Comparison of ENCODE assay signal across 8 cellular contexts in genomic region chr14:90399541-90400444, GRCh38. TPM values are rescaled to one million over a fixed set of nuclear protein-coding genes. Genes with fewer than 3 reads are reported as not detected.
DNase-seq lines count a peak whose midpoint lies in the region; ATAC-seq and TF ChIP-seq lines count a peak whose summit lies in the region.

No MANE protein-coding gene starts in this region.

- TF ChIP-seq CTCF in body of pancreas (IDR thresholded peaks at IDR 0.05) = peak; percentile 94 to 100 (median 100)

- DNase-seq in A172 (ENCODE audit: low spot score) (peak; percentile 92), NCI-H2107 (lab: John Stamatoyannopoulos, UW) (peak; percentile 97), UCSD-AML1 (lab: John Stamatoyannopoulos, UW; ENCODE audit: unreplicated experiment) (peak; percentile 86), body of pancreas (peak; percentile 92 to 96 (median 94)), iPS-NIHi7 (ENCODE audit: extremely low spot score) (peak; percentile 91)

- H3K9me3 ChIP-seq in body of pancreas = no peaks in the 10 kb centered on the region
- no peaks in the 10 kb centered on the region for H3K9me3 ChIP-seq in skeletal muscle tissue (ENCODE audit: control insufficient read depth in 3 of 3, low read length in 3 of 3)

- H3K27ac ChIP-seq in body of pancreas (peak overlapping the region in 3 of 4 donors; percentile 87 to 92 (median 89)), skeletal muscle tissue (ENCODE audit: low read depth, low read length) (peak overlapping the region; percentile 73)

- H3K36me3 ChIP-seq in body of pancreas (replicated peaks in 1 of 2; ENCODE audit: insufficient read depth in 1 of 2, low read depth in 2 of 2) (peaks cover 25 to 30% of the 10 kb centered on the region in 2 donors), skeletal muscle tissue (ENCODE audit: control insufficient read depth in 3 of 3, insufficient read depth in 3 of 3, low read length in 3 of 3) (peaks cover 24 to 49% (median 44%) of the 10 kb centered on the region in 3 donors)

- H3K27me3 ChIP-seq in body of pancreas (no peaks in the 10 kb centered on the region), skeletal muscle tissue (ENCODE audit: control insufficient read depth in 3 of 3, insufficient read depth in 3 of 3, low read length in 3 of 3) (no peaks in the 10 kb centered on the region)

- peaks cover 26% of the 10 kb centered on the region for H3K4me1 ChIP-seq in body of pancreas
- peaks cover 44 to 64% (median 53%) of the 10 kb centered on the region in 3 donors for H3K4me1 ChIP-seq in skeletal muscle tissue (ENCODE audit: control insufficient read depth in 3 of 3, insufficient read depth in 3 of 3, low read length in 3 of 3)

- H3K4me3 ChIP-seq in body of pancreas = no peak overlapping the region
- H3K4me3 ChIP-seq in skeletal muscle tissue (ENCODE audit: low read length in 3 of 3) = peak overlapping the region; percentile 50 to 92 (median 79)

- peak in 1 of 3 donors; percentile 17 for TF ChIP-seq POLR2A in body of pancreas (IDR thresholded peaks at IDR 0.05)

- intact Hi-C loops in body of pancreas (cut with DNase I) = no loop called here

- 22 to 24% methylated on average over 14 of the region's 14 CpGs for WGBS in body of pancreas, 2 donors

- H3K9ac ChIP-seq in skeletal muscle tissue (ENCODE audit: low read depth in 1 of 3, low read length in 3 of 3) = peak overlapping the region; percentile 5 to 69 (median 66)

- peak; percentile 59 for ATAC-seq in GM18511 (IDR thresholded peaks at IDR 0.05; ENCODE audit: unreplicated experiment)
- peak; percentile 39 for ATAC-seq in HG03064 (IDR thresholded peaks at IDR 0.05; ENCODE audit: low read depth, unreplicated experiment)
- ATAC-seq in body of pancreas = peak; percentile 67

RNA-seq across cellular contexts. Expression of gene CALM1, which starts 3.0 kb away (rescaled TPM):
- 395 and 420 TPM in 2 replicates for total RNA-seq in A172 (2014; rRNA removed; shearing (Covaris generic))
- 100 to 1,000 TPM; 137 to 199 TPM for total RNA-seq in body of pancreas
- total RNA-seq in skeletal muscle tissue = 99.7 TPM

Comparison
In these comparisons a context has a peak if more than half of its experiments do, and no peak if none do; other contexts are left out.
1. H3K4me3 ChIP-seq: peak in skeletal muscle tissue (3 of 3); none in body of pancreas (0 of 2).
2. Peak in every context shown above with its lines, with median percentiles within 50 percentile points of each other: DNase-seq and ATAC-seq.